13 cellular contexts compared by ENCODE assay signal in genomic region chr1:58720680-58721079, GRCh38.
"Had no signal": no experiment of that assay in that cellular context is flagged by ENCODE, and none has a peak within 500 bp of the region (broad histone marks: within the 10 kb centered on the region; RNA-seq: fewer than 3 reads in every experiment).

No MANE protein-coding gene starts in this region.

- H3K36me3 Mint-ChIP-seq: activated CD4-positive, alpha-beta memory T cell treated with anti-CD3 and anti-CD28 coated beads for 36 hours had no signal

- H3K27me3 Mint-ChIP-seq: activated CD4-positive, alpha-beta memory T cell treated with anti-CD3 and anti-CD28 coated beads for 36 hours had no signal

- H3K27ac Mint-ChIP-seq: activated CD4-positive, alpha-beta memory T cell treated with anti-CD3 and anti-CD28 coated beads for 36 hours; nephron progenitor cell had no signal

- H3K36me3 ChIP-seq: upper lobe of left lung had no signal

- H3K27ac ChIP-seq: body of pancreas, upper lobe of left lung had no signal

- H3K4me1 ChIP-seq: body of pancreas had no signal

- H3K9me3 Mint-ChIP-seq: nephron progenitor cell had no signal

- DNase-seq: activated CD4-positive, alpha-beta memory T cell treated with anti-CD3 and anti-CD28 coated beads for 36 hours; activated CD4-positive, CD25-positive, alpha-beta regulatory T cell treated with anti-CD3 and anti-CD28 coated beads, Interleukin-2, amount 50 U/mL, for 72 hours; activated gamma-delta T cell treated with Interleukin-2 at 50 U/mL for 16 hours; activated T-cell treated with anti-CD3 and anti-CD28 coated beads, Interleukin-2, amount 50 U/mL, for 48 hours; body of pancreas; left colon; nephron progenitor cell; stimulated activated CD4-positive, alpha-beta T cell treated with anti-CD3 and anti-CD28 coated beads, Interleukin-4, amount 100 ng/mL, for 1 hour; stimulated activated CD8-positive, alpha-beta memory T cell treated with anti-CD3 and anti-CD28 coated beads, Interleukin-4, amount 100 ng/mL, for 48 hours; stimulated activated naive CD8-positive, alpha-beta T cell treated with anti-CD3 and anti-CD28 coated beads, Interleukin-15, Interleukin-2, amounts not matched to agents 100 U/mL and 50 U/mL, for 24 hours; upper lobe of left lung had no signal

- ATAC-seq: body of pancreas; esophagus mucosa; left colon; stimulated activated naive CD8-positive, alpha-beta T cell treated with anti-CD3 and anti-CD28 coated beads, Interleukin-15, Interleukin-2, amounts not matched to agents 100 U/mL and 50 U/mL, for 24 hours had no signal

- H3K4me3 ChIP-seq: body of pancreas, dorsolateral prefrontal cortex, upper lobe of left lung had no signal

- H3K27me3 ChIP-seq: body of pancreas, dorsolateral prefrontal cortex, upper lobe of left lung had no signal

- H3K4me3 Mint-ChIP-seq: activated CD4-positive, alpha-beta memory T cell treated with anti-CD3 and anti-CD28 coated beads for 36 hours; nephron progenitor cell had no signal

- H3K9me3 ChIP-seq: body of pancreas, upper lobe of left lung had no signal
